28 cellular contexts compared by ENCODE assay signal in genomic region chr2:33141476-33141875, GRCh38.
"Had no signal": no experiment of that assay in that cellular context is flagged by ENCODE, and none has a peak within 500 bp of the region (broad histone marks: within the 10 kb centered on the region; RNA-seq: fewer than 3 reads in every experiment).

No MANE protein-coding gene starts in this region.

- ATAC-seq: effector memory CD8-positive, alpha-beta T cell; gastrocnemius medialis; left lobe of liver; naive thymus-derived CD8-positive, alpha-beta T cell; stimulated activated naive CD8-positive, alpha-beta T cell treated with anti-CD3 and anti-CD28 coated beads, Interleukin-15, Interleukin-2, amounts not matched to agents 100 U/mL and 50 U/mL, for 24 hours; T-helper 17 cell had no signal

- H3K27ac ChIP-seq: dorsolateral prefrontal cortex, gastrocnemius medialis had no signal

- H3K9me3 ChIP-seq: esophagus squamous epithelium, gastrocnemius medialis, transverse colon had no signal

- H3K4me3 ChIP-seq: dorsolateral prefrontal cortex, esophagus squamous epithelium, gastrocnemius medialis, transverse colon had no signal

- H3K36me3 ChIP-seq: esophagus squamous epithelium, gastrocnemius medialis, transverse colon had no signal

- H3K27ac Mint-ChIP-seq: activated naive CD4-positive, alpha-beta T cell treated with anti-CD3 and anti-CD28 coated beads for 36 hours; activated naive CD8-positive, alpha-beta T cell treated with anti-CD3 and anti-CD28 coated beads, Interleukin-2, amount 10 ng/mL, durations not matched to agents 7 days and 5 days; effector memory CD8-positive, alpha-beta T cell; mesothelial cell of epicardium; naive thymus-derived CD8-positive, alpha-beta T cell; progenitor cell of endocrine pancreas; T-helper 17 cell had no signal

- H3K27me3 Mint-ChIP-seq: progenitor cell of endocrine pancreas had no signal

- DNase-seq: activated CD4-positive, alpha-beta T cell treated with anti-CD3 and anti-CD28 coated beads for 4 hours; activated CD4-positive, alpha-beta T cell treated with anti-CD3 and anti-CD28 coated beads, Interleukin-2, amount 50 U/mL, for 48 hours; activated CD4-positive, CD25-positive, alpha-beta regulatory T cell; activated naive CD4-positive, alpha-beta T cell treated with anti-CD3 and anti-CD28 coated beads for 36 hours; activated naive CD8-positive, alpha-beta T cell treated with anti-CD3 and anti-CD28 coated beads, Interleukin-2, amount 10 ng/mL, durations not matched to agents 7 days and 5 days; activated T-cell treated with anti-CD3 and anti-CD28 coated beads, Interleukin-2, amount 50 U/mL, for 48 hours; amniotic stem cell; caudate nucleus; dorsolateral prefrontal cortex; effector memory CD8-positive, alpha-beta T cell; esophagus squamous epithelium; gastrocnemius medialis; head of caudate nucleus; kidney; naive thymus-derived CD8-positive, alpha-beta T cell; stimulated activated CD4-positive, alpha-beta T cell treated with anti-CD3 and anti-CD28 coated beads, Interleukin-12 subunit alpha, Interleukin-12 subunit beta, amount 100 ng/mL, for 4 hours; stimulated activated CD4-positive, alpha-beta T cell treated with anti-CD3 and anti-CD28 coated beads, Interleukin-4, amount 100 ng/mL, for 4 hours; stimulated activated naive CD8-positive, alpha-beta T cell treated with anti-CD3 and anti-CD28 coated beads, Interleukin-15, Interleukin-2, amounts not matched to agents 100 U/mL and 50 U/mL, for 24 hours; substantia nigra; SW 1271; T-helper 17 cell; transverse colon had no signal

- H3K27me3 ChIP-seq: esophagus squamous epithelium, gastrocnemius medialis, transverse colon had no signal

- FAIRE-seq: colon, endothelial cell of umbilical vein, kidney, urothelium cell line had no signal

- H3K9me3 Mint-ChIP-seq: activated naive CD4-positive, alpha-beta T cell treated with anti-CD3 and anti-CD28 coated beads for 36 hours; activated naive CD8-positive, alpha-beta T cell treated with anti-CD3 and anti-CD28 coated beads, Interleukin-2, amount 10 ng/mL, durations not matched to agents 7 days and 5 days; effector memory CD8-positive, alpha-beta T cell; mesothelial cell of epicardium; naive thymus-derived CD8-positive, alpha-beta T cell had no signal

- H3K36me3 Mint-ChIP-seq: activated naive CD8-positive, alpha-beta T cell treated with anti-CD3 and anti-CD28 coated beads, Interleukin-2, amount 10 ng/mL, durations not matched to agents 7 days and 5 days; naive thymus-derived CD8-positive, alpha-beta T cell had no signal

- H3K4me3 Mint-ChIP-seq: activated naive CD4-positive, alpha-beta T cell treated with anti-CD3 and anti-CD28 coated beads for 36 hours; activated naive CD8-positive, alpha-beta T cell treated with anti-CD3 and anti-CD28 coated beads, Interleukin-2, amount 10 ng/mL, durations not matched to agents 7 days and 5 days; effector memory CD8-positive, alpha-beta T cell; mesothelial cell of epicardium; naive thymus-derived CD8-positive, alpha-beta T cell; T-helper 17 cell had no signal

- H3K4me1 Mint-ChIP-seq: naive thymus-derived CD8-positive, alpha-beta T cell; T-helper 17 cell had no signal
